17 cellular contexts compared by ENCODE assay signal in the genomic region with DNA sequence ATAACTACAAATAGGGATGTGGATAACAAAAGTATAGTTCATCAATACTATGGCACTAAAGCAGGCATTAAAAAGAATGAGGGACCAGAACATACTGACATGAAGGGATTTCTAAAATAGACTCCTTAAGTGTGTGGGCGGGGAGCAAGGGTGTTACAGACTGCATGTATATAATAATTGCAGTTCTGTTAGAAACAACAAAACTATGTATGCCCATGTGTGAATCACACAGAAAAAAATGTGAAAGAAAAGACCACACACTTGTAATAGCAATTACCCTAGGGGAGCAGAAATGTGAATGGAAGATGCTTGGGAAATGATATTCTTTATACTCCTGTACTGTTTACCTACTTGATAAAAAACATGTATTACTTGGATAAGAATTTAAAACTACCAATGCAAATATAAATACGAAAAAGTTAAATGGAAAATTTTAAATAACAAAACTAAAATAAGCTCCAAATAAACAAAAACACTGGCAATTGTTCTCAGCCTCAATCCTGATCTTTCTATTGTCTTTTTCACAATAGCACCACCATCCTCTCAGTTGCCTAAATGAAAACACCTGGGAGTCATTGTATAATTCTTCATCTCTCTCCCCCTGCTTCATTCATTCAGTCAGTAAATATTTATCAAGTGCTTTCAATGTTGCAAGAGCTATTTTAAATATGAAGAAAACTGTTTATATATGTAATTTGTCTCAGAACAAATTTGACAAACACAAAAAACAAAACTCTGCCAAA.
A peak's percentile ranks its signal among the peaks of the same experiment; 100 is the strongest.
DNase-seq lines count a peak whose midpoint lies in the region; ATAC-seq and TF ChIP-seq lines count a peak whose summit lies in the region.
"Had no signal": no experiment of that assay in that cellular context is flagged by ENCODE, and none has a peak within 500 bp of the region (broad histone marks: within the 10 kb centered on the region; RNA-seq: fewer than 3 reads in every experiment).

No MANE protein-coding gene starts in this region.

- H3K4me3 Mint-ChIP-seq in type B pancreatic cell: no peak overlapping the region
- H3K4me3 Mint-ChIP-seq: activated CD8-positive, alpha-beta T cell treated with anti-CD3 and anti-CD28 coated beads, Interleukin-2, amount 10 ng/mL, durations not matched to agents 7 days and 5 days; naive thymus-derived CD8-positive, alpha-beta T cell had no signal

- H3K36me3 Mint-ChIP-seq in type B pancreatic cell: peaks cover 19% of the 10 kb centered on the region

- no peaks in the 10 kb centered on the region for H3K4me1 ChIP-seq in RWPE2 (ENCODE audit: insufficient read depth, poor library complexity, severe bottlenecking)
- peaks cover 0 to 9% of the 10 kb centered on the region in 2 donors for H3K4me1 ChIP-seq in right atrium auricular region

- H3K4me3 ChIP-seq in RWPE2 (ENCODE audit: severe bottlenecking) (no peak overlapping the region), fibroblast of mammary gland (ENCODE audit: control insufficient read depth, low read depth, low read length) (no peak overlapping the region), right atrium auricular region (no peak overlapping the region)

- no peaks in the 10 kb centered on the region for H3K27me3 Mint-ChIP-seq in type B pancreatic cell
- H3K27me3 Mint-ChIP-seq: naive thymus-derived CD8-positive, alpha-beta T cell had no signal

- no peaks in the 10 kb centered on the region for H3K36me3 ChIP-seq in RWPE2 (ENCODE audit: low read depth)
- H3K36me3 ChIP-seq in right atrium auricular region: peaks cover 8% of the 10 kb centered on the region

- no peaks in the 10 kb centered on the region for H3K27me3 ChIP-seq in RWPE2 (ENCODE audit: insufficient read depth, poor library complexity, severe bottlenecking)
- H3K27me3 ChIP-seq in right atrium auricular region: no peaks in the 10 kb centered on the region

- H3K27ac ChIP-seq in RWPE2 (ENCODE audit: poor library complexity, severe bottlenecking) (no peak overlapping the region), right atrium auricular region (no peak overlapping the region)

- ATAC-seq in RWPE2 (ENCODE audit: low read depth) (peak; percentile 52; the same call in 2 of the 3 replicates), HG02623 (IDR thresholded peaks at IDR 0.05; ENCODE audit: unreplicated experiment) (no peak)
- ATAC-seq: activated CD8-positive, alpha-beta T cell treated with anti-CD3 and anti-CD28 coated beads, Interleukin-2, amount 10 ng/mL, durations not matched to agents 7 days and 5 days; naive thymus-derived CD8-positive, alpha-beta T cell; stimulated activated naive CD8-positive, alpha-beta T cell treated with anti-CD3 and anti-CD28 coated beads, Interleukin-15, Interleukin-2, amounts not matched to agents 100 U/mL and 50 U/mL, for 24 hours had no signal

- H3K9me3 ChIP-seq in RWPE2 (ENCODE audit: severe bottlenecking) (no peaks in the 10 kb centered on the region), right atrium auricular region (peaks cover 0 to 20% of the 10 kb centered on the region in 2 donors)

- DNase-seq in NK-92 treated with Interleukin-12 subunit alpha and Interleukin-12 subunit beta, amount 100 ng/mL, for 24 hours (lab: John Stamatoyannopoulos, UW): peak; percentile 4
- no peak for DNase-seq in NK-92 (lab: John Stamatoyannopoulos, UW; ENCODE audit: unreplicated experiment)
- DNase-seq in RWPE2 (ENCODE audit: low spot score): no peak
- DNase-seq in fibroblast of mammary gland (ENCODE audit: low read depth): peak; percentile 29
- no peak for DNase-seq in stimulated activated CD4-positive, alpha-beta T cell treated with anti-CD3 and anti-CD28 coated beads, Interleukin-2, amount 100 ng/mL, for 48 hours
- DNase-seq in type B pancreatic cell (ENCODE audit: extremely low spot score, unreplicated experiment): no peak
- DNase-seq in right atrium auricular region (ENCODE audit: low spot score): no peak
- DNase-seq: activated CD8-positive, alpha-beta T cell treated with anti-CD3 and anti-CD28 coated beads, Interleukin-2, amount 10 ng/mL, durations not matched to agents 7 days and 5 days; anterior cingulate cortex; effector memory CD4-positive, alpha-beta T cell; GOT3; left ventricle myocardium superior; naive thymus-derived CD8-positive, alpha-beta T cell; right cardiac atrium; stimulated activated naive CD8-positive, alpha-beta T cell treated with anti-CD3 and anti-CD28 coated beads, Interleukin-15, Interleukin-2, amounts not matched to agents 100 U/mL and 50 U/mL, for 24 hours had no signal

- peaks cover 11% of the 10 kb centered on the region for H3K9me3 Mint-ChIP-seq in type B pancreatic cell

- H3K27ac Mint-ChIP-seq in type B pancreatic cell: no peak overlapping the region
- H3K27ac Mint-ChIP-seq: activated CD8-positive, alpha-beta T cell treated with anti-CD3 and anti-CD28 coated beads, Interleukin-2, amount 10 ng/mL, durations not matched to agents 7 days and 5 days; activated T-helper 2 cell treated with anti-CD3 and anti-CD28 coated beads, Interferon-gamma antibody, Interleukin-2, Interleukin-4, amounts not matched to agents 10 μg/mL and 5 μg/mL and 100 μg/mL, durations not matched to agents 14 hours and 24 hours and 36 hours had no signal

- TF ChIP-seq CTCF in RWPE2 (IDR thresholded peaks at IDR 0.05; ENCODE audit: poor library complexity, severe bottlenecking) (no peak), fibroblast of mammary gland (conservative IDR thresholded peaks at IDR 0.05; ENCODE audit: control insufficient read depth, insufficient read depth, low read depth, low read length) (no peak), type B pancreatic cell (conservative IDR thresholded peaks at IDR 0.05) (no peak), right atrium auricular region (IDR thresholded peaks at IDR 0.05) (no peak)

- H3K4me1 Mint-ChIP-seq in type B pancreatic cell (ENCODE audit: unreplicated experiment): no peaks in the 10 kb centered on the region

Comparison
In these comparisons a context has a peak if more than half of its experiments do, and no peak if none do; other contexts are left out.
1. DNase-seq: peak in NK-92 treated with Interleukin-12 subunit alpha and Interleukin-12 subunit beta, amount 100 ng/mL, for 24 hours (single experiment) and fibroblast of mammary gland (single experiment); none in NK-92 (single experiment), RWPE2 (single experiment), stimulated activated CD4-positive, alpha-beta T cell treated with anti-CD3 and anti-CD28 coated beads, Interleukin-2, amount 100 ng/mL, for 48 hours (0 of 2), type B pancreatic cell (single experiment) and right atrium auricular region (single experiment).